Comparison of ENCODE assay signal across 13 cellular contexts in the genomic region with DNA sequence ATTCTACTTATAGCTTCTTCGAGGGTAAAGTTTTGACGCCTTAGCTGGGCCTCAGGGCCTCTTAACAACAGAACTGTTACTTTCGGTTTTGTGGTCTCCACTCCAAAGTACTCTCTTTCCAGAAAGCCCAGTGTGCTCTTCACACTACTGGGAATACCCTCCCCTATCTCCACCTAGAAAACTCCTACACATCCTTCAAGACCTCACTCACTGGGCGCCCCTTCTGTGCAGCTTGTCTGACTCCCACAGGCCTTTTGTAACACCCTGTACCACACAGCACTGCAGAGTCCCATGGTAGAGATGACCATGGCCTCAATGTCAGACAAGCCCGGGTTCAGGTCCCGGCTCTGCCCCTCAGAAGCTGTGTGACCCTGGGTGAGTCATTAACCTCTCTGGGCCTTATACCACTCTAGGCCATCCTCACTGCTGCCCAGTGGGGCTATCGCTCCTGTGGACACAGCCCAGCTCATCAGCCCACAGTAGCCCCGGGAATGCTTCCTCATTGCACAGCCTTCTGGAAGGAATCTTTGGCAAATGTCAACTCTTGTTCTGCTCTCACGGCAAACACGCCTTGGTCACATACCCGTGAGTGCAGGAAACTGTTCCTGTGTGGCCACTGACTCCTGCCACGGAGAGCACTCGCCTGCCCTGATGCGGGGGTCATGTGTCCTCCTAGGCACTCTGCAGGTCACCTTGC. TPM values are rescaled to one million over a fixed set of nuclear protein-coding genes. Genes with fewer than 3 reads are reported as not detected.
"Had no signal": no experiment of that assay in that cellular context is flagged by ENCODE, and none has a peak within 500 bp of the region (broad histone marks: within the 10 kb centered on the region; RNA-seq: fewer than 3 reads in every experiment).

No MANE protein-coding gene starts in this region.

- ATAC-seq: T-cell had no signal

- H3K36me3 ChIP-seq: ascending aorta, cardiac muscle cell, colonic mucosa had no signal

- H3K4me3 ChIP-seq: ascending aorta, cardiac muscle cell, colonic mucosa had no signal

- H3K27me3 ChIP-seq: ascending aorta, cardiac muscle cell, colonic mucosa had no signal

- H3K9me3 ChIP-seq: ascending aorta, colonic mucosa had no signal

- H3K27ac ChIP-seq: ascending aorta, cardiac muscle cell, colonic mucosa had no signal

- DNase-seq: activated CD4-positive, alpha-beta T cell treated with anti-CD3 and anti-CD28 coated beads, Interleukin-2, amount 10 ng/mL, durations not matched to agents 24 days and 14 days; activated gamma-delta T cell; colonic mucosa; effector memory CD4-positive, alpha-beta T cell; hippocampal formation; right cardiac atrium; stimulated activated CD4-positive, alpha-beta T cell treated with anti-CD3 and anti-CD28 coated beads, Interleukin-2, amount 100 ng/mL, for 24 hours; stimulated activated naive CD4-positive, alpha-beta T cell treated with Interleukin-2 at 50 U/mL for 16 hours; T1000 had no signal

- H3K4me1 ChIP-seq: ascending aorta, colonic mucosa had no signal

RNA-seq across cellular contexts. Expression of a gene that starts 51.4 kb away (rescaled TPM):
- total RNA-seq: activated CD4-positive, alpha-beta T cell treated with anti-CD3 and anti-CD28 coated beads, Interleukin-2, amount 10 ng/mL, durations not matched to agents 24 days and 14 days; epithelial cell of proximal tubule had no signal
